Comparison of ENCODE assay signal across 1 cellular context in the genomic region with DNA sequence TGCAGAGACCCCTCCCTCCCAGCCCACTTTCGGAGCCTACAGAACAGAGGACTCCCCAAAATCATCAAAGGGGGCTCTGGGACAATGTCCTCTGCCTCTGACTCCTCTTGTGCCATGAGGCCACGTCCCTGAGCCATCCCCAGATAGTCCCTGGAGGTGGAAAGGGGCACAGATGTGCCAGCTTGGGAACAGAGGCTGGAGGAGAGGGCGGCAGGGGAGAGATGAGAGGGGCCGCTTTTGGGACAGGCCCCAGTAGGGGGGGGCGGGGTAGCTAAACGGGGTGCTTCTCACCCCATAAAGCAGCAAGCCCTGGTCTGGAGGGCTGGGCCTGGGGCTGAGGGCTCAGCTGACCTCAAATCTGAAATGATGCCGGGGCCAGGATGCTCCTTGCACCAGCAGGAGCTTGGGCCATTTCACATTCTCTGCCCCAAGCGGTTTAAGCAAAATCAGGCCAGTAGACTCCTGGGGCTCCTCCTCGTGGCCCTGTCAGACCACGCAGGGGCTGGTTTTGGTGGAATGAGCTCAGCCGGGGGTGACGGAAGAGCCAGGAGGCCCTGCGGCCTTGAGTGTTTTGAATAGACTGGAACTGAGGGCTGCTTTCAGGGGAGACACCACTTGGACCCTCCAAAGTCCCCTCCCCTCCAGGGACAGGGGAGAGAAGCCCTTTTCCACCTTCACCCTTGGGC.
TF ChIP-seq lines count a peak whose summit lies in the region.

No MANE protein-coding gene starts in this region.

TF ChIP-seq in GM23338, 12 proteins besides CTCF, POLR2A, EP300 and RAD21 (continued from another document):
- TF ChIP-seq, protein P1, sequence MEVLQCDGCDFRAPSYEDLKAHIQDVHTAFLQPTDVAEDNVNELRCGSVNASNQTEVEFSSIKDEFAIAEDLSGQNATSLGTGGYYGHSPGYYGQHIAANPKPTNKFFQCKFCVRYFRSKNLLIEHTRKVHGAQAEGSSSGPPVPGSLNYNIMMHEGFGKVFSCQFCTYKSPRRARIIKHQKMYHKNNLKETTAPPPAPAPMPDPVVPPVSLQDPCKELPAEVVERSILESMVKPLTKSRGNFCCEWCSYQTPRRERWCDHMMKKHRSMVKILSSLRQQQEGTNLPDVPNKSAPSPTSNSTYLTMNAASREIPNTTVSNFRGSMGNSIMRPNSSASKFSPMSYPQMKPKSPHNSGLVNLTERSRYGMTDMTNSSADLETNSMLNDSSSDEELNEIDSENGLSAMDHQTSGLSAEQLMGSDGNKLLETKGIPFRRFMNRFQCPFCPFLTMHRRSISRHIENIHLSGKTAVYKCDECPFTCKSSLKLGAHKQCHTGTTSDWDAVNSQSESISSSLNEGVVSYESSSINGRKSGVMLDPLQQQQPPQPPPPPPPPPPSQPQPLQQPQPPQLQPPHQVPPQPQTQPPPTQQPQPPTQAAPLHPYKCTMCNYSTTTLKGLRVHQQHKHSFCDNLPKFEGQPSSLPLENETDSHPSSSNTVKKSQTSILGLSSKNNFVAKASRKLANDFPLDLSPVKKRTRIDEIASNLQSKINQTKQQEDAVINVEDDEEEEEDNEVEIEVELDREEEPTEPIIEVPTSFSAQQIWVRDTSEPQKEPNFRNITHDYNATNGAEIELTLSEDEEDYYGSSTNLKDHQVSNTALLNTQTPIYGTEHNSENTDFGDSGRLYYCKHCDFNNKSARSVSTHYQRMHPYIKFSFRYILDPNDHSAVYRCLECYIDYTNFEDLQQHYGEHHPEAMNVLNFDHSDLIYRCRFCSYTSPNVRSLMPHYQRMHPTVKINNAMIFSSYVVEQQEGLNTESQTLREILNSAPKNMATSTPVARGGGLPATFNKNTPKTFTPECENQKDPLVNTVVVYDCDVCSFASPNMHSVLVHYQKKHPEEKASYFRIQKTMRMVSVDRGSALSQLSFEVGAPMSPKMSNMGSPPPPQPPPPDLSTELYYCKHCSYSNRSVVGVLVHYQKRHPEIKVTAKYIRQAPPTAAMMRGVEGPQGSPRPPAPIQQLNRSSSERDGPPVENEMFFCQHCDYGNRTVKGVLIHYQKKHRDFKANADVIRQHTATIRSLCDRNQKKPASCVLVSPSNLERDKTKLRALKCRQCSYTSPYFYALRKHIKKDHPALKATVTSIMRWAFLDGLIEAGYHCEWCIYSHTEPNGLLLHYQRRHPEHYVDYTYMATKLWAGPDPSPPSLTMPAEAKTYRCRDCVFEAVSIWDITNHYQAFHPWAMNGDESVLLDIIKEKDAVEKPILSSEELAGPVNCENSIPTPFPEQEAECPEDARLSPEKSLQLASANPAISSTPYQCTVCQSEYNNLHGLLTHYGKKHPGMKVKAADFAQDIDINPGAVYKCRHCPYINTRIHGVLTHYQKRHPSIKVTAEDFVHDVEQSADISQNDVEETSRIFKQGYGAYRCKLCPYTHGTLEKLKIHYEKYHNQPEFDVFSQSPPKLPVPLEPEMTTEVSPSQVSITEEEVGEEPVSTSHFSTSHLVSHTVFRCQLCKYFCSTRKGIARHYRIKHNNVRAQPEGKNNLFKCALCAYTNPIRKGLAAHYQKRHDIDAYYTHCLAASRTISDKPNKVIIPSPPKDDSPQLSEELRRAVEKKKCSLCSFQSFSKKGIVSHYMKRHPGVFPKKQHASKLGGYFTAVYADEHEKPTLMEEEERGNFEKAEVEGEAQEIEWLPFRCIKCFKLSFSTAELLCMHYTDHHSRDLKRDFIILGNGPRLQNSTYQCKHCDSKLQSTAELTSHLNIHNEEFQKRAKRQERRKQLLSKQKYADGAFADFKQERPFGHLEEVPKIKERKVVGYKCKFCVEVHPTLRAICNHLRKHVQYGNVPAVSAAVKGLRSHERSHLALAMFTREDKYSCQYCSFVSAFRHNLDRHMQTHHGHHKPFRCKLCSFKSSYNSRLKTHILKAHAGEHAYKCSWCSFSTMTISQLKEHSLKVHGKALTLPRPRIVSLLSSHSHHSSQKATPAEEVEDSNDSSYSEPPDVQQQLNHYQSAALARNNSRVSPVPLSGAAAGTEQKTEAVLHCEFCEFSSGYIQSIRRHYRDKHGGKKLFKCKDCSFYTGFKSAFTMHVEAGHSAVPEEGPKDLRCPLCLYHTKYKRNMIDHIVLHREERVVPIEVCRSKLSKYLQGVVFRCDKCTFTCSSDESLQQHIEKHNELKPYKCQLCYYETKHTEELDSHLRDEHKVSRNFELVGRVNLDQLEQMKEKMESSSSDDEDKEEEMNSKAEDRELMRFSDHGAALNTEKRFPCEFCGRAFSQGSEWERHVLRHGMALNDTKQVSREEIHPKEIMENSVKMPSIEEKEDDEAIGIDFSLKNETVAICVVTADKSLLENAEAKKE (CRISPR knock-in tag; IDR thresholded peaks at IDR 0.05), result no peak
- no peak for TF ChIP-seq ZNF331 (CRISPR knock-in tag; IDR thresholded peaks at IDR 0.05; ENCODE audit: low read depth)
- TF ChIP-seq, protein P2, sequence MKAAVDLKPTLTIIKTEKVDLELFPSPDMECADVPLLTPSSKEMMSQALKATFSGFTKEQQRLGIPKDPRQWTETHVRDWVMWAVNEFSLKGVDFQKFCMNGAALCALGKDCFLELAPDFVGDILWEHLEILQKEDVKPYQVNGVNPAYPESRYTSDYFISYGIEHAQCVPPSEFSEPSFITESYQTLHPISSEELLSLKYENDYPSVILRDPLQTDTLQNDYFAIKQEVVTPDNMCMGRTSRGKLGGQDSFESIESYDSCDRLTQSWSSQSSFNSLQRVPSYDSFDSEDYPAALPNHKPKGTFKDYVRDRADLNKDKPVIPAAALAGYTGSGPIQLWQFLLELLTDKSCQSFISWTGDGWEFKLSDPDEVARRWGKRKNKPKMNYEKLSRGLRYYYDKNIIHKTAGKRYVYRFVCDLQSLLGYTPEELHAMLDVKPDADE (IDR thresholded peaks at IDR 0.05), result no peak
- TF ChIP-seq STAT1 (IDR thresholded peaks at IDR 0.05; ENCODE audit: unreplicated experiment), result no peak
- no peak for TF ChIP-seq ZNF114 (CRISPR knock-in tag; IDR thresholded peaks at IDR 0.05)
